In genomic region chr22:27970596-27971220, GRCh38 we compare ENCODE assay signal across 20 cellular contexts.
"Had no signal": no experiment of that assay in that cellular context is flagged by ENCODE, and none has a peak within 500 bp of the region (broad histone marks: within the 10 kb centered on the region; RNA-seq: fewer than 3 reads in every experiment).

No MANE protein-coding gene starts in this region.

- H3K9me3 Mint-ChIP-seq: activated CD4-positive, alpha-beta T cell treated with anti-CD3 and anti-CD28 coated beads, Interleukin-2, amount 10 ng/mL, durations not matched to agents 24 days and 14 days; activated T-cell treated with anti-CD3 and anti-CD28 coated beads, Interleukin-2, amount 50 U/mL, for 24 hours had no signal

- H3K4me3 ChIP-seq: coronary artery, left lung had no signal

- H3K27ac Mint-ChIP-seq: activated CD4-positive, alpha-beta T cell treated with anti-CD3 and anti-CD28 coated beads, Interleukin-2, amount 10 ng/mL, durations not matched to agents 24 days and 14 days; activated CD8-positive, alpha-beta T cell treated with anti-CD3 and anti-CD28 coated beads, Interleukin-2, amount 10 ng/mL, durations not matched to agents 7 days and 5 days; activated T-cell treated with anti-CD3 and anti-CD28 coated beads, Interleukin-2, amount 50 U/mL, for 24 hours; activated T-helper 2 cell treated with anti-CD3 and anti-CD28 coated beads, Interferon-gamma antibody, Interleukin-2, Interleukin-4, amounts not matched to agents 10 μg/mL and 5 μg/mL and 100 μg/mL, durations not matched to agents 14 hours and 24 hours and 36 hours; nephron had no signal

- H3K27me3 ChIP-seq: brain microvascular endothelial cell, foreskin keratinocyte, left lung had no signal

- H3K4me1 ChIP-seq: foreskin keratinocyte, left lung had no signal

- H3K4me3 Mint-ChIP-seq: activated CD4-positive, alpha-beta T cell treated with anti-CD3 and anti-CD28 coated beads, Interleukin-2, amount 10 ng/mL, durations not matched to agents 24 days and 14 days; activated CD8-positive, alpha-beta T cell treated with anti-CD3 and anti-CD28 coated beads, Interleukin-2, amount 10 ng/mL, durations not matched to agents 7 days and 5 days; activated T-cell treated with anti-CD3 and anti-CD28 coated beads, Interleukin-2, amount 50 U/mL, for 24 hours; nephron had no signal

- DNase-seq: activated CD4-positive, alpha-beta T cell treated with anti-CD3 and anti-CD28 coated beads, Interleukin-2, amount 10 ng/mL, durations not matched to agents 24 days and 14 days; activated CD8-positive, alpha-beta T cell treated with anti-CD3 and anti-CD28 coated beads, Interleukin-2, amount 10 ng/mL, durations not matched to agents 7 days and 5 days; activated naive CD4-positive, alpha-beta T cell treated with Interleukin-2 at 50 U/mL for 16 hours; activated T-cell treated with anti-CD3 and anti-CD28 coated beads, Interleukin-2, amount 50 U/mL, for 24 hours; anterior cingulate cortex; brain microvascular endothelial cell; central memory CD4-positive, alpha-beta T cell; glutamatergic neuron; hypothalamus; left lung; midbrain; nucleus accumbens; retina; stimulated activated CD8-positive, alpha-beta memory T cell treated with anti-CD3 and anti-CD28 coated beads, Interleukin-4, amount 100 ng/mL, for 48 hours; stimulated activated naive CD4-positive, alpha-beta T cell; T1000 had no signal

- H3K27ac ChIP-seq: brain microvascular endothelial cell, coronary artery, foreskin keratinocyte, left lung had no signal

- H3K36me3 ChIP-seq: brain microvascular endothelial cell, left lung had no signal

- H3K27me3 Mint-ChIP-seq: activated CD4-positive, alpha-beta T cell treated with anti-CD3 and anti-CD28 coated beads, Interleukin-2, amount 10 ng/mL, durations not matched to agents 24 days and 14 days; activated T-cell treated with anti-CD3 and anti-CD28 coated beads, Interleukin-2, amount 50 U/mL, for 24 hours had no signal
